In genomic region chr5:176162206-176162605, GRCh38 we compare ENCODE assay signal across 14 cellular contexts.
"Had no signal": no experiment of that assay in that cellular context is flagged by ENCODE, and none has a peak within 500 bp of the region (broad histone marks: within the 10 kb centered on the region; RNA-seq: fewer than 3 reads in every experiment).

No MANE protein-coding gene starts in this region.

- H3K4me1 Mint-ChIP-seq: activated CD4-positive, alpha-beta T cell treated with anti-CD3 and anti-CD28 coated beads for 36 hours; activated naive CD8-positive, alpha-beta T cell treated with anti-CD3 and anti-CD28 coated beads, Interleukin-2, amount 10 ng/mL, durations not matched to agents 7 days and 5 days; naive thymus-derived CD8-positive, alpha-beta T cell; stimulated activated naive CD8-positive, alpha-beta T cell treated with anti-CD3 and anti-CD28 coated beads, Interleukin-15, amount 100 ng/mL, for 72 hours had no signal

- H3K4me3 Mint-ChIP-seq: activated CD4-positive, alpha-beta T cell treated with anti-CD3 and anti-CD28 coated beads for 36 hours; activated CD8-positive, alpha-beta T cell treated with anti-CD3 and anti-CD28 coated beads for 36 hours; activated naive CD8-positive, alpha-beta T cell treated with anti-CD3 and anti-CD28 coated beads, Interleukin-2, amount 10 ng/mL, durations not matched to agents 7 days and 5 days; naive thymus-derived CD8-positive, alpha-beta T cell; stimulated activated naive CD8-positive, alpha-beta T cell treated with anti-CD3 and anti-CD28 coated beads, Interleukin-15, amount 100 ng/mL, for 72 hours had no signal

- H3K9me3 Mint-ChIP-seq: activated CD8-positive, alpha-beta T cell treated with anti-CD3 and anti-CD28 coated beads for 36 hours; activated naive CD8-positive, alpha-beta T cell treated with anti-CD3 and anti-CD28 coated beads, Interleukin-2, amount 10 ng/mL, durations not matched to agents 7 days and 5 days; stimulated activated naive CD8-positive, alpha-beta T cell treated with anti-CD3 and anti-CD28 coated beads, Interleukin-15, amount 100 ng/mL, for 72 hours had no signal

- DNase-seq: activated CD4-positive, alpha-beta T cell treated with anti-CD3 and anti-CD28 coated beads for 36 hours; activated CD8-positive, alpha-beta memory T cell treated with anti-CD3 and anti-CD28 coated beads, Interleukin-2, amount 50 U/mL, for 48 hours; activated CD8-positive, alpha-beta T cell treated with anti-CD3 and anti-CD28 coated beads for 36 hours; activated naive CD8-positive, alpha-beta T cell treated with anti-CD3 and anti-CD28 coated beads, Interleukin-2, amount 10 ng/mL, durations not matched to agents 7 days and 5 days; cortex of kidney; effector memory CD4-positive, alpha-beta T cell; hippocampal formation; kidney glomerular epithelial cell; lower lobe of right lung; naive thymus-derived CD8-positive, alpha-beta T cell; stimulated activated CD4-positive, alpha-beta T cell treated with anti-CD3 and anti-CD28 coated beads, Interleukin-4, amount 100 ng/mL, for 4 hours; stimulated activated naive CD8-positive, alpha-beta T cell treated with anti-CD3 and anti-CD28 coated beads, Interleukin-15, amount 100 ng/mL, for 72 hours; T-helper 9 cell; thyroid gland had no signal

- H3K36me3 Mint-ChIP-seq: activated naive CD8-positive, alpha-beta T cell treated with anti-CD3 and anti-CD28 coated beads, Interleukin-2, amount 10 ng/mL, durations not matched to agents 7 days and 5 days had no signal

- ATAC-seq: activated CD4-positive, alpha-beta T cell treated with anti-CD3 and anti-CD28 coated beads for 36 hours; activated CD8-positive, alpha-beta T cell treated with anti-CD3 and anti-CD28 coated beads for 36 hours; lower lobe of right lung; naive thymus-derived CD8-positive, alpha-beta T cell; stimulated activated naive CD8-positive, alpha-beta T cell treated with anti-CD3 and anti-CD28 coated beads, Interleukin-15, amount 100 ng/mL, for 72 hours had no signal

- H3K27ac Mint-ChIP-seq: activated CD4-positive, alpha-beta T cell treated with anti-CD3 and anti-CD28 coated beads for 36 hours; activated CD8-positive, alpha-beta T cell treated with anti-CD3 and anti-CD28 coated beads for 36 hours; activated naive CD8-positive, alpha-beta T cell treated with anti-CD3 and anti-CD28 coated beads, Interleukin-2, amount 10 ng/mL, durations not matched to agents 7 days and 5 days; naive thymus-derived CD8-positive, alpha-beta T cell; stimulated activated naive CD8-positive, alpha-beta T cell treated with anti-CD3 and anti-CD28 coated beads, Interleukin-15, amount 100 ng/mL, for 72 hours had no signal
